In the genomic region with DNA sequence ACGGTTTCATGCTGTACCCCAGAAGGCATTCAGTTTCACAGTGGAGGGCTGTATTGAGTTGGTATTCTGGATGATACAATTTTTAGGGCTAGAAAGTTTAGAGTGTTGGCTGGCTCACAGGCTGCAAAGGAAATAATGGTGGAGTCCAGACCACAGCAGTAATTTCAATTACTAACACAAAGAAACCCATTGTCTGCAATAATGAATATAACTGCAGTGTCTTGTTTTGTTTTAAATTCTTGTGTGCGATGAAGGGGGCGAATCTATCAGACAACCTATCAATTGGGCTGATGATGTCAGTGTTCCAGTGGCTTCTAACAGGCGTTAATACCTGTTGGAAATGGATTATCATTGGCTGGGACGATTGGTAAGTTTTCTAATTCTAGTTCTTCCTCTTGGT, we compare ENCODE assay signal across 10 cellular contexts. TPM values are rescaled to one million over a fixed set of nuclear protein-coding genes. Genes with fewer than 3 reads are reported as not detected.
DNase-seq lines count a peak whose midpoint lies in the region; ATAC-seq, FAIRE-seq and TF ChIP-seq lines count a peak whose summit lies in the region.
"Had no signal": no experiment of that assay in that cellular context is flagged by ENCODE, and none has a peak within 500 bp of the region (broad histone marks: within the 10 kb centered on the region; RNA-seq: fewer than 3 reads in every experiment).

No MANE protein-coding gene starts in this region.

- H3K27me3 ChIP-seq in left ventricle myocardium inferior (ENCODE audit: low read depth) (no peaks in the 10 kb centered on the region), small intestine (ENCODE audit: control insufficient read depth in 2 of 2, insufficient read depth in 2 of 2, low read length in 2 of 2) (no peaks in the 10 kb centered on the region), body of pancreas (no peaks in the 10 kb centered on the region)

- POLR2A ChIA-PET in MCF 10A (lab: Yijun Ruan, JAX), result interaction anchor here (0.7 to 2.6 kb wide), 9 partner anchors 7 to 74 kb away, joined by 3 to 42 read pairs (median 4); partner anchors contain the start of genes CDK5RAP3, PNPO and SCRN2

- FAIRE-seq in small intestine (lab: Jason Lieb, UNC), result no peak

- no peak for TF ChIP-seq POLR2A in body of pancreas (IDR thresholded peaks at IDR 0.05)

- H3K27ac Mint-ChIP-seq in MCF 10A (ENCODE audit: low read depth, unreplicated experiment), result peak overlapping the region; percentile 100

- WGBS in mesodermal cell (ENCODE audit: insufficient coverage in 2 of 2), 2 experiments, result 94 to 98% methylated on average over 3 to 5 of the region's 5 CpGs
- 73 to 83% (median 79%) methylated on average over 5 of the region's 5 CpGs for WGBS in small intestine, 3 donors
- 57 to 67% methylated on average over 5 of the region's 5 CpGs for WGBS in body of pancreas, 2 donors

- no peaks in the 10 kb centered on the region for H3K27me3 Mint-ChIP-seq in MCF 10A (ENCODE audit: insufficient read depth, unreplicated experiment)

- ATAC-seq in left ventricle myocardium superior (no peak), body of pancreas (no peak), GM19023 (IDR thresholded peaks at IDR 0.05; ENCODE audit: unreplicated experiment) (no peak), HG03520 (IDR thresholded peaks at IDR 0.05; ENCODE audit: unreplicated experiment) (no peak)

- H3K4me3 Mint-ChIP-seq in MCF 10A (ENCODE audit: unreplicated experiment), result peak overlapping the region; percentile 97

- H3K4me1 ChIP-seq in left ventricle myocardium inferior, result peaks cover 76% of the 10 kb centered on the region
- H3K4me1 ChIP-seq in mesodermal cell (ENCODE audit: control insufficient read depth, insufficient read depth, low read length, poor library complexity, severe bottlenecking), result peaks cover 12% of the 10 kb centered on the region
- H3K4me1 ChIP-seq in small intestine (ENCODE audit: control insufficient read depth in 2 of 2, insufficient read depth in 1 of 2, low read depth in 1 of 2, low read length in 1 of 2), result peaks cover 0 to 11% of the 10 kb centered on the region in 2 donors
- peaks cover 17% of the 10 kb centered on the region for H3K4me1 ChIP-seq in body of pancreas

- intact Hi-C loops in left ventricle myocardium inferior (cut with micrococcal nuclease) (no loop called here), left ventricle myocardium superior (cut with micrococcal nuclease) (no loop called here), MCF 10A (cut with micrococcal nuclease) (loop anchor here (2.0 kb wide), 2 partner anchors 43 to 73 kb away; partner anchors contain the start of genes CDK5RAP3 and PNPO), body of pancreas (cut with DNase I) (loop anchor here (10.0 kb wide), 1 partner anchor 87 kb away; no protein-coding TSS in a partner anchor)

- no TSS peak for BruUV-seq in MCF 10A (replicated peaks; lab: Mats Ljungman, UMichigan)

- CTCF ChIA-PET in MCF 10A (lab: Yijun Ruan, JAX), result interaction anchor here (1.0 kb wide), 1 partner anchor 49 kb away, joined by 5 read pairs; no protein-coding TSS in a partner anchor

- H3K36me3 ChIP-seq in left ventricle myocardium inferior, result no peaks in the 10 kb centered on the region
- H3K36me3 ChIP-seq in mesodermal cell (ENCODE audit: control insufficient read depth, insufficient read depth, low read length), result peaks cover 19% of the 10 kb centered on the region
- no peaks in the 10 kb centered on the region for H3K36me3 ChIP-seq in small intestine (ENCODE audit: control insufficient read depth in 2 of 2, insufficient read depth in 2 of 2, low read length in 2 of 2)
- H3K36me3 ChIP-seq in body of pancreas (replicated peaks in 1 of 2; ENCODE audit: insufficient read depth in 1 of 2, low read depth in 2 of 2), result no peaks in the 10 kb centered on the region

- H3K27ac ChIP-seq in left ventricle myocardium inferior (replicated peaks) (peak overlapping the region; percentile 99), mesodermal cell (ENCODE audit: low read depth, low read length, severe bottlenecking) (no peak overlapping the region), small intestine (ENCODE audit: low read depth in 1 of 2, low read length in 1 of 2) (peak overlapping the region in 1 of 2 donors; percentile 35), body of pancreas (no peak overlapping the region)

- H3K36me3 Mint-ChIP-seq in MCF 10A (ENCODE audit: insufficient read depth, unreplicated experiment), result peaks cover 16% of the 10 kb centered on the region

- H3K4me3 ChIP-seq in left ventricle myocardium inferior (peak overlapping the region; percentile 89), mesodermal cell (ENCODE audit: extremely low read depth, insufficient read depth, low read length, poor library complexity, severe bottlenecking) (peak overlapping the region; percentile 75), small intestine (ENCODE audit: low read depth in 1 of 2, low read length in 2 of 2) (no peak overlapping the region), body of pancreas (no peak overlapping the region)

- DNase-seq in left ventricle myocardium inferior (no peak), left ventricle myocardium superior (no peak), MCF 10A (ENCODE audit: unreplicated experiment) (no peak), small intestine (no peak), body of pancreas (no peak)
- DNase-seq: cerebellar nuclear complex, NCI-H510A treated with DMSO at 0.1 percent for 48 hours had no signal

- H3K9me3 ChIP-seq in left ventricle myocardium inferior (replicated peaks) (no peaks in the 10 kb centered on the region), mesodermal cell (ENCODE audit: control insufficient read depth, low read length) (no peaks in the 10 kb centered on the region), small intestine (ENCODE audit: control insufficient read depth, low read depth) (no peaks in the 10 kb centered on the region), body of pancreas (no peaks in the 10 kb centered on the region)

- no peak for TF ChIP-seq CTCF in left ventricle myocardium inferior (IDR thresholded peaks at IDR 0.05; ENCODE audit: borderline replicate concordance)
- no peak for TF ChIP-seq CTCF in MCF 10A (IDR thresholded peaks at IDR 0.05; ENCODE audit: unreplicated experiment)
- TF ChIP-seq CTCF in body of pancreas (IDR thresholded peaks at IDR 0.05), result no peak

- H3K9me3 Mint-ChIP-seq in MCF 10A (ENCODE audit: unreplicated experiment), result no peaks in the 10 kb centered on the region

- H3K4me1 Mint-ChIP-seq in MCF 10A (ENCODE audit: insufficient read depth, unreplicated experiment), result peaks cover 36% of the 10 kb centered on the region

RNA-seq across cellular contexts. Expression of gene SP2, which starts 1.5 kb away (rescaled TPM):
- total RNA-seq in left ventricle myocardium inferior (13.9 TPM), left ventricle myocardium superior (14.1 TPM), MCF 10A (2022) (11.9 and 15.1 TPM in 2 replicates), body of pancreas (1 to 10 TPM; 4.7 to 6.3 TPM)
- polyA plus RNA-seq in mesodermal cell (2013, experiment 1 of 2), result 10.9 TPM
- 8.2 TPM for polyA plus RNA-seq in mesodermal cell (2013, experiment 2 of 2)
- polyA plus RNA-seq in small intestine, result 10 to 100 TPM in 2 of 3 donors, 1 to 10 TPM in 1; 8.7 to 13.6 (median 11.6) TPM

RNA-seq across cellular contexts. Expression of gene PNPO, which starts 43.8 kb away (rescaled TPM):
- total RNA-seq in left ventricle myocardium inferior (25.3 TPM), left ventricle myocardium superior (31.3 TPM), MCF 10A (2022) (56.8 and 58.4 TPM in 2 replicates), body of pancreas (10 to 100 TPM; 27.8 to 55.4 TPM)
- polyA plus RNA-seq in mesodermal cell (2013, experiment 1 of 2), result 9.1 TPM
- polyA plus RNA-seq in mesodermal cell (2013, experiment 2 of 2), result 7.9 TPM
- polyA plus RNA-seq in small intestine, result 10 to 100 TPM; 10.8 to 20.8 (median 17.4) TPM

RNA-seq across cellular contexts. Expression of gene SP6, which starts 46.6 kb away (rescaled TPM):
- total RNA-seq in left ventricle myocardium inferior (0.16 TPM), left ventricle myocardium superior (0.15 TPM), MCF 10A (2022) (1.2 and 1.5 TPM in 2 replicates), body of pancreas (under 1 TPM; 0.26 to 0.99 TPM)
- polyA plus RNA-seq in mesodermal cell (2013, experiment 1 of 2), result 50.4 TPM
- 40.8 TPM for polyA plus RNA-seq in mesodermal cell (2013, experiment 2 of 2)
- 1 to 10 TPM; 1.6 to 3.8 (median 2.5) TPM for polyA plus RNA-seq in small intestine

RNA-seq across cellular contexts. Expression of gene SCRN2, which starts 56.5 kb away (rescaled TPM):
- total RNA-seq in left ventricle myocardium inferior (27.1 TPM), left ventricle myocardium superior (33.8 TPM), MCF 10A (2022) (15.7 and 16.2 TPM in 2 replicates), body of pancreas (10 to 100 TPM; 37.2 to 45.7 TPM)
- polyA plus RNA-seq in mesodermal cell (2013, experiment 1 of 2), result 47.6 TPM
- polyA plus RNA-seq in mesodermal cell (2013, experiment 2 of 2), result 39.6 TPM
- polyA plus RNA-seq in small intestine, result 100 to 1,000 TPM in 1 of 3 donors, 10 to 100 TPM in 2; 46.0 to 127 (median 81.3) TPM

Comparison
In these comparisons a context has a peak if more than half of its experiments do, and no peak if none do; other contexts are left out.
1. H3K4me3 ChIP-seq: peak in left ventricle myocardium inferior (single experiment) and mesodermal cell (single experiment); none in small intestine (0 of 2) and body of pancreas (0 of 2).
2. intact Hi-C loops: an anchor here in MCF 10A (2.0 kb wide) and body of pancreas (10.0 kb wide); none called in left ventricle myocardium inferior and left ventricle myocardium superior.